1 cellular context compared by ENCODE assay signal in the genomic region with DNA sequence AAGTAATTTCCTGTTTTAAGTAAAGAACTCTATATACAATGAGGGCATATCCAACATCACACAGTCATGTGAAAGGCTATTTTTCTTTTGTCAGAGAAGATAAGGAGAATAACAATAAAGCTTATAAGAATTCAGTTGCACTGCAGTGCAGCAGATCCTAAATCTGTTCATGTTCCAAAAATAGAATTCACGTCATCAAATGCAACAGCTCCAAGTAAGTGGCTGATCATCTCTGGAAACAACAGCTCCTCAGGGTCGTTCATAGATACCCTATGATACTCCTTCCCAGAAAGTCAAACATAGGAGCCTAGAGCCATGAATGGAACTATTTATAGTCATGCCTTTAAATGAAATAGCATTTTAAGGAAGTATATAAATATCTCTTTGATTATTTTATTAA.
TF ChIP-seq lines count a peak whose summit lies in the region.

No MANE protein-coding gene starts in this region.

TF ChIP-seq in HEK293, 187 proteins besides CTCF, POLR2A, EP300 and RAD21 (continued from another document):
- TF ChIP-seq, protein P1, sequence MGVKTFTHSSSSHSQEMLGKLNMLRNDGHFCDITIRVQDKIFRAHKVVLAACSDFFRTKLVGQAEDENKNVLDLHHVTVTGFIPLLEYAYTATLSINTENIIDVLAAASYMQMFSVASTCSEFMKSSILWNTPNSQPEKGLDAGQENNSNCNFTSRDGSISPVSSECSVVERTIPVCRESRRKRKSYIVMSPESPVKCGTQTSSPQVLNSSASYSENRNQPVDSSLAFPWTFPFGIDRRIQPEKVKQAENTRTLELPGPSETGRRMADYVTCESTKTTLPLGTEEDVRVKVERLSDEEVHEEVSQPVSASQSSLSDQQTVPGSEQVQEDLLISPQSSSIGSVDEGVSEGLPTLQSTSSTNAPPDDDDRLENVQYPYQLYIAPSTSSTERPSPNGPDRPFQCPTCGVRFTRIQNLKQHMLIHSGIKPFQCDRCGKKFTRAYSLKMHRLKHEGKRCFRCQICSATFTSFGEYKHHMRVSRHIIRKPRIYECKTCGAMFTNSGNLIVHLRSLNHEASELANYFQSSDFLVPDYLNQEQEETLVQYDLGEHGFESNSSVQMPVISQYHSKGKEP (tag by site-specific recombination; IDR thresholded peaks at IDR 0.05), result 0 out of 2 replicates have a peak, but pooled peaks have one; percentile 11
TF ChIP-seq in HEK293: peak in this region for 1.
